8 cellular contexts compared by ENCODE assay signal in genomic region chr18:4068552-4069158, GRCh38.
DNase-seq lines count a peak whose midpoint lies in the region; ATAC-seq and TF ChIP-seq lines count a peak whose summit lies in the region.

No MANE protein-coding gene starts in this region.

- H3K4me3 Mint-ChIP-seq in T-helper 17 cell (no peak overlapping the region), endothelial cell (ENCODE audit: unreplicated experiment) (no peak overlapping the region)
- no peak overlapping the region for H3K4me3 Mint-ChIP-seq in naive thymus-derived CD4-positive, alpha-beta T cell

- H3K27me3 Mint-ChIP-seq in T-helper 17 cell = peaks cover 22% of the 10 kb centered on the region
- H3K27me3 Mint-ChIP-seq in endothelial cell (ENCODE audit: unreplicated experiment) = no peaks in the 10 kb centered on the region
- peaks cover 0 to 43% (median 33%) of the 10 kb centered on the region in 5 donors for H3K27me3 Mint-ChIP-seq in naive thymus-derived CD4-positive, alpha-beta T cell

- DNase-seq in activated T-cell treated with anti-CD3 and anti-CD28 coated beads for 24 hours (ENCODE audit: low read depth) = peak; percentile 18
- no peak for DNase-seq in activated T-cell treated with anti-CD3 and anti-CD28 coated beads, Interleukin-2, amount 50 U/mL, for 1 hour
- peak; percentile 38 to 69 for DNase-seq in HAP-1 (ENCODE audit: low spot score in 2 of 2)
- DNase-seq in NAMALWA (ENCODE audit: low spot score) = peak; percentile 65
- peak in 1 of 3 donors; percentile 11 for DNase-seq in T-helper 17 cell
- peak; percentile 59 for DNase-seq in endothelial cell (ENCODE audit: low spot score)
- peak in 6 of 9 donors; percentile 4 to 28 (median 18) for DNase-seq in naive thymus-derived CD4-positive, alpha-beta T cell
- no peak for DNase-seq in GF-D8 (lab: John Stamatoyannopoulos, UW)

- no peaks in the 10 kb centered on the region for H3K9me3 Mint-ChIP-seq in endothelial cell (ENCODE audit: unreplicated experiment)
- H3K9me3 Mint-ChIP-seq in naive thymus-derived CD4-positive, alpha-beta T cell = peaks cover 0 to 16% (median 6%) of the 10 kb centered on the region in 11 donors

- CTCF ChIA-PET in naive thymus-derived CD4-positive, alpha-beta T cell (lab: Charles Lee) = interaction anchor here (0.6 kb wide), 1 partner anchor 37 kb away, joined by 3 read pairs; no protein-coding TSS in a partner anchor

- no peak overlapping the region for H3K4me3 ChIP-seq in HAP-1
- no peak overlapping the region for H3K4me3 ChIP-seq in naive thymus-derived CD4-positive, alpha-beta T cell (ENCODE audit: low read length)

- no peaks in the 10 kb centered on the region for H3K27me3 ChIP-seq in HAP-1 (ENCODE audit: low read depth)
- H3K27me3 ChIP-seq in naive thymus-derived CD4-positive, alpha-beta T cell (ENCODE audit: control insufficient read depth in 2 of 2, insufficient read depth in 2 of 2, low read length in 2 of 2) = no peaks in the 10 kb centered on the region

- H3K27ac Mint-ChIP-seq in T-helper 17 cell = no peak overlapping the region
- H3K27ac Mint-ChIP-seq in endothelial cell (ENCODE audit: unreplicated experiment) = no peak overlapping the region
- no peak overlapping the region for H3K27ac Mint-ChIP-seq in naive thymus-derived CD4-positive, alpha-beta T cell

- peak; percentile 58 for ATAC-seq in T-helper 17 cell
- peak; percentile 55 for ATAC-seq in naive thymus-derived CD4-positive, alpha-beta T cell

- POLR2A ChIA-PET in naive thymus-derived CD4-positive, alpha-beta T cell (lab: Charles Lee) = no interaction called here

- H3K36me3 Mint-ChIP-seq in T-helper 17 cell (ENCODE audit: low read depth) (no peaks in the 10 kb centered on the region), endothelial cell (ENCODE audit: low read depth, unreplicated experiment) (no peaks in the 10 kb centered on the region)
- H3K36me3 Mint-ChIP-seq in naive thymus-derived CD4-positive, alpha-beta T cell = no peaks in the 10 kb centered on the region

- in situ Hi-C loops in HAP-1 (cut with MboI; ENCODE audit: low sequenced_read_pairs) = no loop called here

- no peaks in the 10 kb centered on the region for H3K36me3 ChIP-seq in HAP-1 (replicated peaks)
- H3K36me3 ChIP-seq in naive thymus-derived CD4-positive, alpha-beta T cell (ENCODE audit: control insufficient read depth in 2 of 3, insufficient read depth in 3 of 3, low read length in 3 of 3) = no peaks in the 10 kb centered on the region

- intact Hi-C loops in naive thymus-derived CD4-positive, alpha-beta T cell (cut with micrococcal nuclease) = loop anchor here in 1 of 2 donors (1.0 kb wide), 1 partner anchor 297 kb away; no protein-coding TSS in a partner anchor

- no peaks in the 10 kb centered on the region; the same call in 1 of the 2 replicates for H3K4me1 ChIP-seq in HAP-1
- no peaks in the 10 kb centered on the region for H3K4me1 ChIP-seq in naive thymus-derived CD4-positive, alpha-beta T cell (ENCODE audit: control insufficient read depth in 2 of 2, insufficient read depth in 2 of 2, low read length in 2 of 2)

- peak; percentile 78 for TF ChIP-seq CTCF in endothelial cell (IDR thresholded peaks at IDR 0.05; ENCODE audit: unreplicated experiment)

- H3K9me3 ChIP-seq in HAP-1 = peaks cover 5% of the 10 kb centered on the region; the same call in 1 of the 2 replicates
- H3K9me3 ChIP-seq in T-helper 17 cell (ENCODE audit: control insufficient read depth, low read length, poor library complexity, severe bottlenecking) = no peaks in the 10 kb centered on the region
- no peaks in the 10 kb centered on the region for H3K9me3 ChIP-seq in naive thymus-derived CD4-positive, alpha-beta T cell (ENCODE audit: control insufficient read depth in 2 of 3, low read length in 3 of 3)

- H3K4me1 Mint-ChIP-seq in T-helper 17 cell = no peaks in the 10 kb centered on the region
- no peaks in the 10 kb centered on the region for H3K4me1 Mint-ChIP-seq in endothelial cell (ENCODE audit: unreplicated experiment)
- H3K4me1 Mint-ChIP-seq in naive thymus-derived CD4-positive, alpha-beta T cell = peaks cover 0 to 2% (median 0%) of the 10 kb centered on the region in 7 donors

- H3K27ac ChIP-seq in naive thymus-derived CD4-positive, alpha-beta T cell (ENCODE audit: low read depth, low read length) = no peak overlapping the region

Comparison
In these comparisons a context has a peak if more than half of its experiments do, and no peak if none do; other contexts are left out.
1. DNase-seq: peak in activated T-cell treated with anti-CD3 and anti-CD28 coated beads for 24 hours (single experiment), HAP-1 (2 of 2), NAMALWA (single experiment), endothelial cell (single experiment) and naive thymus-derived CD4-positive, alpha-beta T cell (6 of 9); none in activated T-cell treated with anti-CD3 and anti-CD28 coated beads, Interleukin-2, amount 50 U/mL, for 1 hour (single experiment) and GF-D8 (single experiment).